Comparison of ENCODE assay signal across 8 cellular contexts in genomic region chr12:55715833-55716581, GRCh38. TPM values are rescaled to one million over a fixed set of nuclear protein-coding genes. Genes with fewer than 3 reads are reported as not detected.
DNase-seq lines count a peak whose midpoint lies in the region; ATAC-seq and FAIRE-seq lines count a peak whose summit lies in the region.

Gene BLOC1S1 (plus strand): TSS chr12:55716046. CDS start chr12:55716052, 6 bp downstream.

- FAIRE-seq in urothelium cell line (lab: Jason Lieb, UNC) = no peak

- H3K27ac ChIP-seq in angular gyrus (ENCODE audit: low read depth, low read length) = peak within 1 kb of the TSS; percentile 77

- intact Hi-C loops in left ventricle myocardium superior (cut with micrococcal nuclease) = no loop called here

- peak; percentile 93 for ATAC-seq in GM18502 (IDR thresholded peaks at IDR 0.05; ENCODE audit: poor library complexity, unreplicated experiment)
- ATAC-seq in HG02943 (IDR thresholded peaks at IDR 0.05; ENCODE audit: low read depth, unreplicated experiment) = peak; percentile 93
- peak; percentile 62 for ATAC-seq in left ventricle myocardium superior

- DNase-seq in NCI-H187 treated with DMSO at 0.1 percent for 48 hours (lab: John Stamatoyannopoulos, UW) (peak; percentile 76), T-helper 2 cell (peak; percentile 83 to 97 (median 91)), left ventricle myocardium superior (peak; percentile 96), pulmonary artery endothelial cell (ENCODE audit: low read depth, low spot score) (peak; percentile 74), urothelium cell line (ENCODE audit: low spot score) (peak; percentile 94)

RNA-seq across cellular contexts. Expression of gene BLOC1S1, which starts in this region (rescaled TPM):
- total RNA-seq in left ventricle myocardium superior (124 TPM), pulmonary artery endothelial cell (53.6 and 62.4 TPM in 2 replicates)

Comparison
In these comparisons a context has a peak if more than half of its experiments do, and no peak if none do; other contexts are left out.
1. Peak in every context shown above with its lines: DNase-seq, ATAC-seq and H3K27ac ChIP-seq.